ENCODE assay signal across 1 cellular context in the genomic region with DNA sequence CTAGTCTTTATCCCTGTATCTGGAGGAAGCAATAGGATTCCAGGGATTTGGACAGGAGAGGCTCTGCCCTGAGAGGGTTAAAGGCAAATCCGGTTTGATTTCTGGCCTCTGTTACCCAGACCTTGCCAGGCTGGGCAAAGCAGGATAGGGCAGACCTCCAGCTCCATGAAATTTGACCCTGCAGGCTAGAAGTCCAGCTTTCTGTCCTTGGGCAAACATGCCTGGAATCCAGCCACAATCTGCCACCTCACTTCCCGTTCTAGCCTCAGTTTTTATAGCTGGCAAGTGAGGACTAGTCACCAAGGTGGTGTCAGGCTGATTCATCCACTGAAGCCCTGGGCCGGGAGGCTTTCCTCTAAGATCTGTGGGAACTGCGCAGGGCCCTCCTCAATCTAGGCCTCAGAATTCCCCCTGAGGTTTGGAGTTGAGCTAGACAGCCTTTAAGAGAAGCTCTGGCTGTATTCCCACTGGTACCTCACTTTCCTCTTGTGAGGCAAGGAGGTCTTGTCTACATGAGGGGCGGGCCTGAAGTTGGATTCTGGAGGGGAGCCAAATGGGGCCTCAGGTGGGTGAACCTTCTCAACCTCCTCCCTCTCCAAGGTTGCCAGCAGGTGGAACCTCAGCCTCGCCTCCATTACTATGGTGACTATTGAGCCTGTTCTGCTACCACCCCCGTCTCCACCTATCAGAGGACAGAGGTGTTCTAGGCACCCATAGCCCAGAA.
TF ChIP-seq lines count a peak whose summit lies in the region.

No MANE protein-coding gene starts in this region.

TF ChIP-seq in IMR-90, 13 proteins besides CTCF, POLR2A, EP300 and RAD21:
- TF ChIP-seq SMC3 (IDR thresholded peaks at IDR 0.05; ENCODE audit: low read depth, low read length) (peak; percentile 20; the same call in 1 of the 2 replicates), MXI1 (IDR thresholded peaks at IDR 0.05; ENCODE audit: borderline replicate concordance, low read depth, low read length) (no peak), MAZ (IDR thresholded peaks at IDR 0.05; ENCODE audit: borderline replicate concordance, low read depth, low read length) (no peak), FOS (IDR thresholded peaks at IDR 0.05; ENCODE audit: low read depth, low read length) (peak; percentile 64), RCOR1 (IDR thresholded peaks at IDR 0.05; ENCODE audit: insufficient replicate concordance, low read length) (no peak), NFE2L2 (IDR thresholded peaks at IDR 0.05; ENCODE audit: low read depth, low read length) (peak; percentile 20; the same call in 1 of the 2 replicates), BHLHE40 (IDR thresholded peaks at IDR 0.05; ENCODE audit: low read depth, low read length) (0 out of 2 replicates have a peak, but pooled peaks have one; percentile 32), MAFK (IDR thresholded peaks at IDR 0.05; ENCODE audit: low read depth, low read length) (no peak), CEBPB (IDR thresholded peaks at IDR 0.05; ENCODE audit: low read depth, low read length) (peak; percentile 20; the same call in 1 of the 2 replicates)
- TF ChIP-seq, protein P1, sequence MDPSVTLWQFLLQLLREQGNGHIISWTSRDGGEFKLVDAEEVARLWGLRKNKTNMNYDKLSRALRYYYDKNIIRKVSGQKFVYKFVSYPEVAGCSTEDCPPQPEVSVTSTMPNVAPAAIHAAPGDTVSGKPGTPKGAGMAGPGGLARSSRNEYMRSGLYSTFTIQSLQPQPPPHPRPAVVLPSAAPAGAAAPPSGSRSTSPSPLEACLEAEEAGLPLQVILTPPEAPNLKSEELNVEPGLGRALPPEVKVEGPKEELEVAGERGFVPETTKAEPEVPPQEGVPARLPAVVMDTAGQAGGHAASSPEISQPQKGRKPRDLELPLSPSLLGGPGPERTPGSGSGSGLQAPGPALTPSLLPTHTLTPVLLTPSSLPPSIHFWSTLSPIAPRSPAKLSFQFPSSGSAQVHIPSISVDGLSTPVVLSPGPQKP (IDR thresholded peaks at IDR 0.05; ENCODE audit: borderline replicate concordance, low read depth, low read length) = no peak
